Comparison of ENCODE assay signal across 2 cellular contexts in genomic region chr1:84255586-84255985, GRCh38.
TF ChIP-seq lines count a peak whose summit lies in the region.

No MANE protein-coding gene starts in this region.

TF ChIP-seq in IMR-90, 13 proteins besides CTCF, POLR2A, EP300 and RAD21:
- TF ChIP-seq FOS (IDR thresholded peaks at IDR 0.05; ENCODE audit: low read depth, low read length) (no peak), MAZ (IDR thresholded peaks at IDR 0.05; ENCODE audit: borderline replicate concordance, low read depth, low read length) (no peak), CHD1 (IDR thresholded peaks at IDR 0.05; ENCODE audit: low read depth, low read length) (no peak), USF2 (IDR thresholded peaks at IDR 0.05; ENCODE audit: low read depth, low read length) (no peak), MXI1 (IDR thresholded peaks at IDR 0.05; ENCODE audit: borderline replicate concordance, low read depth, low read length) (no peak), MAFK (IDR thresholded peaks at IDR 0.05; ENCODE audit: low read depth, low read length) (no peak), RCOR1 (IDR thresholded peaks at IDR 0.05; ENCODE audit: insufficient replicate concordance, low read length) (no peak), ELK1 (IDR thresholded peaks at IDR 0.05; ENCODE audit: borderline replicate concordance, low read depth, low read length) (no peak), CEBPB (IDR thresholded peaks at IDR 0.05; ENCODE audit: low read depth, low read length) (no peak), BHLHE40 (IDR thresholded peaks at IDR 0.05; ENCODE audit: low read depth, low read length) (no peak), SMC3 (IDR thresholded peaks at IDR 0.05; ENCODE audit: low read depth, low read length) (no peak), RFX5 (IDR thresholded peaks at IDR 0.05; ENCODE audit: low read depth, low read length) (no peak), NFE2L2 (IDR thresholded peaks at IDR 0.05; ENCODE audit: low read depth, low read length) (no peak)

TF ChIP-seq in K562, 482 proteins besides CTCF, POLR2A, EP300 and RAD21:
- TF ChIP-seq SOX6 (IDR thresholded peaks at IDR 0.05) = peak; percentile 58; the same call in 1 of the 2 replicates
- TF ChIP-seq NR3C1 (CRISPR knock-in tag; IDR thresholded peaks at IDR 0.05) = no peak
- TF ChIP-seq CBFA2T2 (conservative IDR thresholded peaks at IDR 0.05) = peak; percentile 64
- peak; percentile 56 for TF ChIP-seq NCOR1 (IDR thresholded peaks at IDR 0.05)
- TF ChIP-seq SMARCA4 (IDR thresholded peaks at IDR 0.05) = 0 out of 2 replicates have a peak, but pooled peaks have one; percentile 15
- no peak for TF ChIP-seq SMAD2 (IDR thresholded peaks at IDR 0.05; ENCODE audit: low read depth, low read length)
- TF ChIP-seq ZNF212 (CRISPR knock-in tag; IDR thresholded peaks at IDR 0.05) = no peak
- peak; percentile 22 for TF ChIP-seq MEIS2 (IDR thresholded peaks at IDR 0.05; ENCODE audit: partially characterized antibody)
- peak in 1 of 2 experiments; percentile 28; a peak in 1 of 4 replicates for TF ChIP-seq TBL1XR1 (IDR thresholded peaks at IDR 0.05; ENCODE audit: low read length in 2 of 2)
- peak; percentile 66 for TF ChIP-seq TEAD4 (IDR thresholded peaks at IDR 0.05; ENCODE audit: low read length)
- no peak for TF ChIP-seq TEAD4 (CRISPR knock-in tag; IDR thresholded peaks at IDR 0.05; ENCODE audit: borderline replicate concordance)
- no peak for TF ChIP-seq ZNF639 (CRISPR knock-in tag; conservative IDR thresholded peaks at IDR 0.05 in 1 of 2, IDR thresholded peaks at IDR 0.05 in 1 of 2)
- peak; percentile 88 for TF ChIP-seq TCF3 (CRISPR knock-in tag; IDR thresholded peaks at IDR 0.05)
- peak; percentile 28; the same call in 1 of the 2 replicates for TF ChIP-seq GATA2 (CRISPR knock-in tag; IDR thresholded peaks at IDR 0.05)
- TF ChIP-seq REST (CRISPR knock-in tag; IDR thresholded peaks at IDR 0.05; ENCODE audit: low read depth) = 0 out of 2 replicates have a peak, but pooled peaks have one; percentile 22
- TF ChIP-seq LEF1 (IDR thresholded peaks at IDR 0.05) = no peak
- TF ChIP-seq TAL1 (IDR thresholded peaks at IDR 0.05) = peak; percentile 70
- 0 out of 2 replicates have a peak, but pooled peaks have one; percentile 25 for TF ChIP-seq SMAD4 (CRISPR knock-in tag; conservative IDR thresholded peaks at IDR 0.05)
- TF ChIP-seq CUX1 (CRISPR knock-in tag; IDR thresholded peaks at IDR 0.05) = no peak
- peak; percentile 73 for TF ChIP-seq ARID1B (IDR thresholded peaks at IDR 0.05)
- TF ChIP-seq CBFA2T3 (IDR thresholded peaks at IDR 0.05) = peak; percentile 79
- no peak for TF ChIP-seq PBX2 (CRISPR knock-in tag; IDR thresholded peaks at IDR 0.05; ENCODE audit: low read depth)
- TF ChIP-seq PBX2 (tag; conservative IDR thresholded peaks at IDR 0.05; ENCODE audit: low read depth) = 0 out of 2 replicates have a peak, but pooled peaks have one; percentile 25
- TF ChIP-seq HMBOX1 (IDR thresholded peaks at IDR 0.05) = 0 out of 2 replicates have a peak, but pooled peaks have one; percentile 18
- TF ChIP-seq FOSL1 (tag; conservative IDR thresholded peaks at IDR 0.05) = 0 out of 2 replicates have a peak, but pooled peaks have one; percentile 26
- peak; percentile 33; the same call in 1 of the 2 replicates for TF ChIP-seq MTA2 (IDR thresholded peaks at IDR 0.05; ENCODE audit: low read depth)
- 0 out of 2 replicates have a peak, but pooled peaks have one; percentile 32 for TF ChIP-seq ZNF766 (CRISPR knock-in tag; conservative IDR thresholded peaks at IDR 0.05)
- no peak for TF ChIP-seq UBTF (IDR thresholded peaks at IDR 0.05; ENCODE audit: borderline replicate concordance in 1 of 2, low read depth in 2 of 2, low read length in 2 of 2)
